ENCODE assay signal across 18 cellular contexts in genomic region chr7:51318886-51319579, GRCh38. TPM values are rescaled to one million over a fixed set of nuclear protein-coding genes. Genes with fewer than 3 reads are reported as not detected.
A peak's percentile ranks its signal among the peaks of the same experiment; 100 is the strongest.
DNase-seq lines count a peak whose midpoint lies in the region; ATAC-seq, FAIRE-seq and TF ChIP-seq lines count a peak whose summit lies in the region.
"Had no signal": no experiment of that assay in that cellular context is flagged by ENCODE, and none has a peak within 500 bp of the region (broad histone marks: within the 10 kb centered on the region; RNA-seq: fewer than 3 reads in every experiment).

No MANE protein-coding gene starts in this region.

- intact Hi-C loops in HepG2 (cut with micrococcal nuclease; ENCODE audit: unreplicated experiment), result loop anchor here (5.0 kb wide), 1 partner anchor 48 kb away; no protein-coding TSS in a partner anchor

- H4K8ac ChIP-seq in H9 (replicated peaks; ENCODE audit: insufficient read length, low read depth, low read length), result no peak overlapping the region

- no peak for DNase-seq in H9
- peak; percentile 52 for DNase-seq in HepG2 (ENCODE audit: low spot score)
- DNase-seq in superior temporal gyrus (ENCODE audit: extremely low spot score), result peak; percentile 14
- no peak for DNase-seq in mesothelial cell of epicardium (ENCODE audit: low spot score in 2 of 2, unreplicated experiment in 2 of 2)
- no peak for DNase-seq in Karpas-422
- DNase-seq in T1000 (lab: John Stamatoyannopoulos, UW), result no peak
- DNase-seq: activated CD8-positive, alpha-beta T cell treated with anti-CD3 and anti-CD28 coated beads, Interleukin-2, amount 10 ng/mL, durations not matched to agents 7 days and 5 days; activated T-cell treated with anti-CD3 and anti-CD28 coated beads, Interleukin-2, amount 50 U/mL, for 1 hour; GF-D8; NCI-H1105 treated with DMSO at 0.1 percent for 48 hours; NCI-H526; psoas muscle; stimulated activated CD4-positive, alpha-beta T cell treated with anti-CD3 and anti-CD28 coated beads, Interleukin-1b, Interleukin-23, amount 100 ng/mL, for 48 hours had no signal

- no peak overlapping the region for H2BK120ac ChIP-seq in H9 (ENCODE audit: low read depth, low read length, poor library complexity, severe bottlenecking)

- H3K18ac ChIP-seq in H9 (ENCODE audit: insufficient read length, low read depth, low read length), result no peak overlapping the region

- no peak overlapping the region for H2AK5ac ChIP-seq in H9 (ENCODE audit: insufficient read length, low read length)

- H3K4me2 ChIP-seq in H9 (ENCODE audit: insufficient read depth, insufficient read length, low read length), result no peak overlapping the region
- H3K4me2 ChIP-seq in HepG2 (ENCODE audit: low read depth, low read length), result peak overlapping the region; percentile 70
- no peak overlapping the region for H3K4me2 ChIP-seq in Karpas-422 (ENCODE audit: low read depth, low read length, poor library complexity, severe bottlenecking)

- H3K27me3 Mint-ChIP-seq in H9 (ENCODE audit: low read depth), result peaks cover 21% of the 10 kb centered on the region
- peaks cover 54% of the 10 kb centered on the region for H3K27me3 Mint-ChIP-seq in mesothelial cell of epicardium (ENCODE audit: low read depth)

- H3K27me3 ChIP-seq in H9 (ENCODE audit: insufficient read depth, low read length) (peaks cover 3% of the 10 kb centered on the region; the same call in 1 of the 2 replicates), HepG2 (ENCODE audit: control insufficient read depth in 1 of 2, insufficient read depth in 2 of 2, low read length in 2 of 2) (peaks cover 0 to 3% of the 10 kb centered on the region in 2 experiments; a peak in 1 of 5 replicates), Karpas-422 (ENCODE audit: low read length) (no peaks in the 10 kb centered on the region)

- H3K9me3 Mint-ChIP-seq in H9, result no peaks in the 10 kb centered on the region; a peak in 1 of 5 replicates
- H3K9me3 Mint-ChIP-seq in mesothelial cell of epicardium, result no peaks in the 10 kb centered on the region
- H3K9me3 Mint-ChIP-seq: dendritic cell treated with granulocyte-macrophage colony-stimulating factor and Interleukin-4, amounts not matched to agents 40 ng/mL and 50 ng/mL, for 4 days had no signal

- H3K23me2 ChIP-seq in H9 (ENCODE audit: insufficient read length, low read depth, low read length, poor library complexity, severe bottlenecking), result peaks cover 16% of the 10 kb centered on the region

- H3K4me3 Mint-ChIP-seq in H9 (no peak overlapping the region), mesothelial cell of epicardium (no peak overlapping the region)
- H3K4me3 Mint-ChIP-seq: activated CD8-positive, alpha-beta T cell treated with anti-CD3 and anti-CD28 coated beads, Interleukin-2, amount 10 ng/mL, durations not matched to agents 7 days and 5 days; dendritic cell treated with granulocyte-macrophage colony-stimulating factor and Interleukin-4, amounts not matched to agents 40 ng/mL and 50 ng/mL, for 4 days had no signal

- in situ Hi-C loops in HepG2 (cut with HindIII; ENCODE audit: extremely low pct_ligation_motif_present, low pct_unique_long_range_greater_than_20kb), result no loop called here

- no CpG with 5 or more reads among the region's 6 CpGs for WGBS in H9 (ENCODE audit: extremely low coverage, insufficient read length, low lambda C conversion rate)
- 5% methylated on average over 5 of the region's 6 CpGs for WGBS in HepG2 (ENCODE audit: low lambda C conversion rate)

- no peak for TF ChIP-seq RAD21 in HepG2 (CRISPR knock-in tag; IDR thresholded peaks at IDR 0.05)

- H2BK15ac ChIP-seq in H9 (ENCODE audit: low read depth, low read length), result no peak overlapping the region

- H2BK12ac ChIP-seq in H9 (ENCODE audit: insufficient read length, low read depth, low read length), result peak overlapping the region; percentile 67

- CTCF ChIA-PET in HepG2 (lab: Yijun Ruan, JAX; ENCODE audit: low intra/inter-chr PET ratio, low total read pairs), result no interaction called here

- no peak for TF ChIP-seq POLR2A in HepG2 (IDR thresholded peaks at IDR 0.05; ENCODE audit: insufficient read depth in 1 of 2, low read depth in 2 of 2, low read length in 2 of 2)

- H3K36me3 Mint-ChIP-seq in H9 (ENCODE audit: insufficient read depth in 1 of 3, low read depth in 3 of 3), result no peaks in the 10 kb centered on the region
- H3K36me3 Mint-ChIP-seq in mesothelial cell of epicardium, result no peaks in the 10 kb centered on the region
- H3K36me3 Mint-ChIP-seq: CD14-positive monocyte had no signal

- H2AFZ ChIP-seq in H9 (ENCODE audit: low read length) (no peak overlapping the region), HepG2 (ENCODE audit: low read length) (no peak overlapping the region), Karpas-422 (ENCODE audit: low read length) (no peak overlapping the region)

- H4K5ac ChIP-seq in H9 (ENCODE audit: insufficient read length, low read depth, low read length), result no peak overlapping the region

- H3K36me3 ChIP-seq in HepG2 (replicated peaks in 1 of 2; ENCODE audit: control insufficient read depth in 1 of 2, insufficient read depth in 2 of 2, low read length in 2 of 2), result no peaks in the 10 kb centered on the region
- H3K36me3 ChIP-seq in Karpas-422 (ENCODE audit: insufficient read depth, low read length), result no peaks in the 10 kb centered on the region

- H4K20me1 ChIP-seq in H9 (ENCODE audit: control insufficient read depth, insufficient read depth, insufficient read length) (no peaks in the 10 kb centered on the region), HepG2 (ENCODE audit: insufficient read depth, low read length) (no peaks in the 10 kb centered on the region), Karpas-422 (ENCODE audit: insufficient read depth, low read depth, low read length) (no peaks in the 10 kb centered on the region)

- no peak overlapping the region for H2BK5ac ChIP-seq in H9 (ENCODE audit: insufficient read length, low read length)

- no TSS peak for BruUV-seq in HepG2 (replicated peaks; lab: Mats Ljungman, UMichigan)

- H3K4me3 ChIP-seq in HepG2 (replicated peaks in 1 of 3; ENCODE audit: insufficient read depth in 1 of 3, low read depth in 2 of 3, low read length in 3 of 3) (peak overlapping the region in 2 of 3 experiments; percentile 20 to 55; a peak in 4 of 6 replicates), Karpas-422 (ENCODE audit: low read length) (no peak overlapping the region)
- H3K4me3 ChIP-seq: psoas muscle had no signal

- peak overlapping the region in 1 of 3 experiments; percentile 18; a peak in 1 of 7 replicates for H3K27ac Mint-ChIP-seq in H9
- H3K27ac Mint-ChIP-seq in mesothelial cell of epicardium, result no peak overlapping the region
- H3K27ac Mint-ChIP-seq: activated CD8-positive, alpha-beta T cell treated with anti-CD3 and anti-CD28 coated beads, Interleukin-2, amount 10 ng/mL, durations not matched to agents 7 days and 5 days; CD14-positive monocyte; dendritic cell treated with granulocyte-macrophage colony-stimulating factor and Interleukin-4, amounts not matched to agents 40 ng/mL and 50 ng/mL, for 4 days had no signal

- H3K27ac ChIP-seq in H9 (ENCODE audit: insufficient read length, low read depth, low read length) (no peak overlapping the region), VCaP (peak overlapping the region; percentile 93; the same call in 1 of the 2 replicates), HepG2 (ENCODE audit: extremely low read length, insufficient read depth, low read length) (peak overlapping the region; percentile 8), Karpas-422 (ENCODE audit: low read length) (no peak overlapping the region)
- H3K27ac ChIP-seq: psoas muscle had no signal

- H3K4me1 ChIP-seq in H9 (ENCODE audit: insufficient read depth, low read length), result peaks cover 8% of the 10 kb centered on the region; the same call in 1 of the 2 replicates
- peaks cover 61% of the 10 kb centered on the region for H3K4me1 ChIP-seq in HepG2 (ENCODE audit: insufficient read depth, low read length)
- no peaks in the 10 kb centered on the region for H3K4me1 ChIP-seq in Karpas-422 (ENCODE audit: low read length)

- H3K9me3 ChIP-seq in H9 (ENCODE audit: control insufficient read depth, low read depth, low read length) (no peaks in the 10 kb centered on the region), HepG2 (ENCODE audit: low read length) (no peaks in the 10 kb centered on the region), Karpas-422 (ENCODE audit: low read length) (no peaks in the 10 kb centered on the region)
- H3K9me3 ChIP-seq: psoas muscle had no signal

- H3K9me2 ChIP-seq in Karpas-422 (replicated peaks; ENCODE audit: insufficient read depth, low read length), result no peaks in the 10 kb centered on the region

- FAIRE-seq in HepG2 (lab: Jason Lieb, UNC), result peak; percentile 85

- no peak overlapping the region for H2BK20ac ChIP-seq in H9 (ENCODE audit: low read depth, low read length, poor library complexity, severe bottlenecking)

- H3K14ac ChIP-seq in H9 (ENCODE audit: insufficient read depth, low read length), result no peak overlapping the region

- H4K91ac ChIP-seq in H9 (ENCODE audit: insufficient read length, low read depth, low read length), result no peak overlapping the region

- H3K56ac ChIP-seq in H9 (ENCODE audit: insufficient read length, low read depth, low read length), result no peak overlapping the region

- no peaks in the 10 kb centered on the region for H3K79me1 ChIP-seq in H9 (ENCODE audit: insufficient read depth, low read depth, low read length, poor library complexity, severe bottlenecking)

- TF ChIP-seq CTCF in H9 (conservative IDR thresholded peaks at IDR 0.05) (no peak), VCaP (conservative IDR thresholded peaks at IDR 0.05) (no peak), HepG2 (CRISPR knock-in tag; IDR thresholded peaks at IDR 0.05) (peak; percentile 33; the same call in 1 of the 2 replicates), mesothelial cell of epicardium (IDR thresholded peaks at IDR 0.05; ENCODE audit: unreplicated experiment) (no peak)

- TF ChIP-seq EP300 in HepG2 (IDR thresholded peaks at IDR 0.05; ENCODE audit: low read depth in 2 of 2, low read length in 2 of 2) (no peak), HepG2 (CRISPR knock-in tag; IDR thresholded peaks at IDR 0.05; ENCODE audit: borderline replicate concordance) (no peak)

- H3T11ph ChIP-seq in H9 (ENCODE audit: low read length), result no peak overlapping the region

- no peak overlapping the region for H3K4ac ChIP-seq in H9 (ENCODE audit: low read depth, low read length)

- H3K9ac ChIP-seq in H9 (ENCODE audit: extremely low read depth, insufficient read length, low read length) (no peak overlapping the region), HepG2 (ENCODE audit: insufficient read depth, low read depth, low read length) (no peak overlapping the region), Karpas-422 (ENCODE audit: low read length) (no peak overlapping the region)

- H3K23ac ChIP-seq in H9 (ENCODE audit: insufficient read length, low read depth, low read length), result no peak overlapping the region

- ATAC-seq in HepG2, result peak; percentile 73
- ATAC-seq in GM19351 (IDR thresholded peaks at IDR 0.05; ENCODE audit: unreplicated experiment), result no peak
- ATAC-seq: activated CD4-positive, CD25-positive, alpha-beta regulatory T cell treated with anti-CD3 and anti-CD28 coated beads, Interleukin-2, amount 50 U/mL, for 24 hours; activated CD8-positive, alpha-beta T cell treated with anti-CD3 and anti-CD28 coated beads, Interleukin-2, amount 10 ng/mL, durations not matched to agents 7 days and 5 days; psoas muscle had no signal

- H3K4me1 Mint-ChIP-seq in H9 (peaks cover 56 to 58% of the 10 kb centered on the region in 2 experiments), mesothelial cell of epicardium (peaks cover 6% of the 10 kb centered on the region)

- no peaks in the 10 kb centered on the region; the same call in 1 of the 2 replicates for H3K79me2 ChIP-seq in H9 (ENCODE audit: insufficient read depth, low read length)
- H3K79me2 ChIP-seq in HepG2 (ENCODE audit: insufficient read depth, low read length), result peaks cover 13% of the 10 kb centered on the region
- H3K79me2 ChIP-seq in Karpas-422 (ENCODE audit: low read length), result no peaks in the 10 kb centered on the region

- POLR2A ChIA-PET in HepG2 (lab: Yijun Ruan, JAX), result interaction anchor here (1.0 kb wide), 1 partner anchor 9 kb away, joined by 7 read pairs; no protein-coding TSS in a partner anchor

RNA-seq across cellular contexts. Expression of gene COBL, which starts 2.4 kb away (rescaled TPM):
- total RNA-seq in H9 (2021), result 52.3 and 52.7 TPM in 2 replicates
- 3.8 and 4.4 TPM in 2 replicates for total RNA-seq in HepG2 (2016; rRNA removed; fragmentation: Illumina TruSeq; extraction: Trizol)
- total RNA-seq in HepG2 (2016; cell fraction: cytosol; rRNA removed; fragmentation: Illumina TruSeq; extraction: Trizol; ENCODE audit: low read depth), result 1.7 and 3.4 TPM in 2 replicates
- 2.9 and 3.7 TPM in 2 replicates for total RNA-seq in HepG2 (2016; cell fraction: insoluble cytoplasmic fraction; rRNA removed; fragmentation: Illumina TruSeq; extraction: Trizol)
- 3.3 TPM in 2 replicates for total RNA-seq in HepG2 (2016; cell fraction: membrane; rRNA removed; fragmentation: Illumina TruSeq; extraction: Trizol)
- total RNA-seq in HepG2 (2016; cell fraction: nucleus; rRNA removed; fragmentation: Illumina TruSeq; extraction: Trizol), result 7.8 and 8.5 TPM in 2 replicates
- 4.9 and 8.4 TPM in 2 replicates for polyA plus RNA-seq in HepG2 (2011; rRNA removed)
- 3.8 and 4.6 TPM in 2 replicates for polyA plus RNA-seq in HepG2 (2011; cell fraction: cytosol; rRNA removed)
- 5.7 and 7.9 TPM in 2 replicates for polyA plus RNA-seq in HepG2 (2011; cell fraction: nucleus; rRNA removed)
- polyA plus RNA-seq in HepG2 (2012), result 13.2 and 13.3 TPM in 2 replicates
- 0.85 and 0.88 TPM in 2 replicates for polyA plus RNA-seq in HepG2 (2016; cell fraction: cytosol; fragmentation: Illumina TruSeq; extraction: Trizol; ENCODE audit: low read depth)
- polyA plus RNA-seq in HepG2 (2016; cell fraction: insoluble cytoplasmic fraction; fragmentation: Illumina TruSeq; extraction: Trizol; ENCODE audit: low read depth), result 4.3 and 5.9 TPM in 2 replicates
- 1.7 and 2.0 TPM in 2 replicates for polyA plus RNA-seq in HepG2 (2016; cell fraction: membrane; fragmentation: Illumina TruSeq; extraction: Trizol; ENCODE audit: low read depth)
- polyA plus RNA-seq in HepG2 (2016; cell fraction: nucleus; fragmentation: Illumina TruSeq; extraction: Trizol; ENCODE audit: insufficient read depth, low read depth), result 7.6 and 8.4 TPM in 2 replicates
- polyA minus RNA-seq in HepG2 (2011; rRNA and poly(A)+ RNA removed; ENCODE audit: low replicate concordance), result 15.4 and 59.2 TPM in 2 replicates
- polyA minus RNA-seq in HepG2 (2011; cell fraction: cytosol; rRNA and poly(A)+ RNA removed), result 5.0 and 7.4 TPM in 2 replicates
- polyA minus RNA-seq in HepG2 (2011; cell fraction: nucleus; rRNA and poly(A)+ RNA removed), result 17.9 and 22.8 TPM in 2 replicates
- total RNA-seq in mesothelial cell of epicardium, result 0.66 to 1.2 TPM (median 0.75 TPM) in 3 replicates
- not detected in 2 replicates for total RNA-seq in Karpas-422 (2014; rRNA removed; shearing (Covaris generic); ENCODE audit: low replicate concordance)
- total RNA-seq: activated CD8-positive, alpha-beta T cell treated with anti-CD3 and anti-CD28 coated beads, Interleukin-2, amount 10 ng/mL, durations not matched to agents 7 days and 5 days had no signal
- polyA plus RNA-seq: CD14-positive monocyte had no signal

Comparison
In these comparisons a context has a peak if more than half of its experiments do, and no peak if none do; other contexts are left out.
1. DNase-seq: peak in HepG2 (single experiment) and superior temporal gyrus (single experiment); none in H9 (single experiment), mesothelial cell of epicardium (0 of 2), Karpas-422 (single experiment) and T1000 (single experiment).
2. H3K27ac ChIP-seq: peak in VCaP (single experiment) and HepG2 (single experiment); none in H9 (single experiment) and Karpas-422 (single experiment).